In the genomic region with DNA sequence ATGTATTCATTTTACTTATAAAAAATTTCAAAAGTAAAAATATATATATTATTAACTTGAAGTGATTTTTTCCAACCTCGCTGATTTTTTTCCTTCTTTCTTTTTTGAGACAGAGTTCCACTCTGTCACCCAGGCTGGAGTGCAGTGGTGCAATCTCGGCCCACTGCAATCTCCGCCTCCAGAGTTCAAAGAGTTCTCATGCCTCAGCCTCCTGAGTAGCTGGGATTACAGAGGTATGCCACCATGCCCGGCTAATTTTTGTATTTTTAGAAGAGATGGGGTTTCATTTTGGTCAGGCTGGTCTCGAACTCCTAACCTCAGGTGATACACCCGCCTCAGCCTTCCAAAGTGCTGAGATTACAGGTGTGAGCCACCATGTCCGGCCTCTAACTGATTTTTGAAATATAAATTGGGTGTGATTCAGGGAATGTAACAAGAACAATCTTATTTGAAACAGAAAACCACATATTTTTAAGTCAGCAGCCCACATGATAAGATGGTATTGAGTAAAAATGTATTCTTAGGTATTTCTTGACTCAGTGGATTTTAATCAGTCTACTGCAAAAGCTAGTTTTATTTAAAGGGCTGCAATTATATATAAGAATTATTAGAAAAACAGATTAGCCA, we compare ENCODE assay signal across 21 cellular contexts. TPM values are rescaled to one million over a fixed set of nuclear protein-coding genes. Genes with fewer than 3 reads are reported as not detected.
DNase-seq lines count a peak whose midpoint lies in the region; ATAC-seq and TF ChIP-seq lines count a peak whose summit lies in the region.
"Had no signal": no experiment of that assay in that cellular context is flagged by ENCODE, and none has a peak within 500 bp of the region (broad histone marks: within the 10 kb centered on the region; RNA-seq: fewer than 3 reads in every experiment).

No MANE protein-coding gene starts in this region.

- peak overlapping the region; percentile 95 for H4K91ac ChIP-seq in trophoblast cell (ENCODE audit: low read depth, low read length)

- H3K9ac ChIP-seq in Karpas-422 (ENCODE audit: low read length) (no peak overlapping the region), trophoblast cell (ENCODE audit: low read length) (no peak overlapping the region)
- H3K9ac ChIP-seq: BLaER1, GM23248 had no signal

- H4K20me1 ChIP-seq in Karpas-422 (ENCODE audit: insufficient read depth, low read depth, low read length): no peaks in the 10 kb centered on the region
- H4K20me1 ChIP-seq: BLaER1 had no signal

- no peaks in the 10 kb centered on the region for H3K36me3 Mint-ChIP-seq in Caco-2 (ENCODE audit: insufficient read depth, unreplicated experiment)
- no peaks in the 10 kb centered on the region for H3K36me3 Mint-ChIP-seq in chondrocyte (ENCODE audit: low read depth)
- H3K36me3 Mint-ChIP-seq: CD4-positive, CD25-positive, alpha-beta regulatory T cell had no signal

- no peaks in the 10 kb centered on the region for H3K9me3 ChIP-seq in Caco-2
- no peaks in the 10 kb centered on the region for H3K9me3 ChIP-seq in Karpas-422 (ENCODE audit: low read length)
- H3K9me3 ChIP-seq in trophoblast cell (ENCODE audit: insufficient read depth, low read depth, low read length): no peaks in the 10 kb centered on the region
- H3K9me3 ChIP-seq: BLaER1, SJSA1 had no signal

- peak overlapping the region; percentile 92 for H2BK120ac ChIP-seq in trophoblast cell (ENCODE audit: insufficient read depth, low read length, poor library complexity)

- H3K27me3 ChIP-seq in Caco-2 (replicated peaks; ENCODE audit: control insufficient read depth, insufficient read depth, low read length) (no peaks in the 10 kb centered on the region), Karpas-422 (ENCODE audit: low read length) (no peaks in the 10 kb centered on the region), trophoblast cell (ENCODE audit: insufficient read depth, low read length) (no peaks in the 10 kb centered on the region)
- H3K27me3 ChIP-seq: BLaER1, SJSA1 had no signal

- H3K27me3 Mint-ChIP-seq in Caco-2 (ENCODE audit: insufficient read depth, unreplicated experiment) (no peaks in the 10 kb centered on the region), chondrocyte (ENCODE audit: low read depth) (no peaks in the 10 kb centered on the region)

- no peak overlapping the region for H4K8ac ChIP-seq in trophoblast cell (ENCODE audit: low read depth, low read length)

- DNase-seq in Caco-2 (peak in 1 of 2 experiments; percentile 11), Karpas-422 (peak; percentile 20), chondrocyte (ENCODE audit: low spot score) (no peak), trophoblast cell (peak; percentile 52 to 76), kidney tubule cell (ENCODE audit: low spot score) (no peak)
- no peak for DNase-seq in stimulated activated naive CD4-positive, alpha-beta T cell treated with Interleukin-2 at 50 U/mL for 16 hours (lab: John Stamatoyannopoulos, UW)
- DNase-seq: CD4-positive, CD25-positive, alpha-beta regulatory T cell; GM23248; H7; MM.1S; NCI-H2029; NCI-H446; NCI-H524 treated with DMSO at 0.1 percent for 48 hours; NCI-H774 had no signal

- ATAC-seq in HG03139 (IDR thresholded peaks at IDR 0.05; ENCODE audit: unreplicated experiment): no peak
- ATAC-seq in GM21515 (IDR thresholded peaks at IDR 0.05; ENCODE audit: unreplicated experiment): no peak
- ATAC-seq: K562 had no signal

- no peak for TF ChIP-seq CTCF in Caco-2 (IDR thresholded peaks at IDR 0.05; ENCODE audit: insufficient read depth in 1 of 2, low read depth in 1 of 2, low read length in 1 of 2, severe bottlenecking in 1 of 2, unreplicated experiment in 1 of 2)
- TF ChIP-seq CTCF in chondrocyte (IDR thresholded peaks at IDR 0.05): no peak

- H3K9me2 ChIP-seq in Karpas-422 (replicated peaks; ENCODE audit: insufficient read depth, low read length): no peaks in the 10 kb centered on the region

- intact Hi-C loops in Caco-2 (cut with micrococcal nuclease; ENCODE audit: unreplicated experiment): no loop called here

- peaks cover 7% of the 10 kb centered on the region for H3K4me1 Mint-ChIP-seq in Caco-2 (ENCODE audit: low read depth, unreplicated experiment)
- peaks cover 52% of the 10 kb centered on the region for H3K4me1 Mint-ChIP-seq in chondrocyte (ENCODE audit: low read depth)

- peak overlapping the region; percentile 50 for H2BK12ac ChIP-seq in trophoblast cell (ENCODE audit: low read length)

- H3K27ac Mint-ChIP-seq in Caco-2 (ENCODE audit: unreplicated experiment): peak overlapping the region; percentile 29
- H3K27ac Mint-ChIP-seq in chondrocyte (ENCODE audit: unreplicated experiment): peak overlapping the region; percentile 82
- H3K27ac Mint-ChIP-seq: CD4-positive, CD25-positive, alpha-beta regulatory T cell had no signal

- H3K9me3 Mint-ChIP-seq in Caco-2 (ENCODE audit: unreplicated experiment) (no peaks in the 10 kb centered on the region), chondrocyte (ENCODE audit: low read depth) (no peaks in the 10 kb centered on the region)
- H3K9me3 Mint-ChIP-seq: CD4-positive, CD25-positive, alpha-beta regulatory T cell had no signal

- CTCF ChIA-PET in Caco-2 (lab: Charles Lee): no interaction called here

- H3K4me2 ChIP-seq in Karpas-422 (ENCODE audit: low read depth, low read length, poor library complexity, severe bottlenecking) (no peak overlapping the region), trophoblast cell (ENCODE audit: low read length) (no peak overlapping the region)
- H3K4me2 ChIP-seq: BLaER1 had no signal

- no peak overlapping the region for H3K27ac ChIP-seq in Karpas-422 (ENCODE audit: low read length)
- H3K27ac ChIP-seq in trophoblast cell (ENCODE audit: low read depth, low read length): peak overlapping the region; percentile 85
- H3K27ac ChIP-seq: BLaER1, GM23248, HL-60, SJSA1 had no signal

- no peak overlapping the region for H2AK5ac ChIP-seq in trophoblast cell (ENCODE audit: low read length)

- no TSS peak for BruUV-seq in Caco-2 (replicated peaks; lab: Mats Ljungman, UMichigan)

- H2AFZ ChIP-seq in Karpas-422 (ENCODE audit: low read length): no peak overlapping the region
- H2AFZ ChIP-seq in trophoblast cell (ENCODE audit: insufficient read depth, low read length, poor library complexity): no peak overlapping the region

- no peak overlapping the region for H3K18ac ChIP-seq in trophoblast cell (ENCODE audit: low read length)

- peak overlapping the region; percentile 9 for H3K4me3 Mint-ChIP-seq in Caco-2 (ENCODE audit: unreplicated experiment)
- no peak overlapping the region for H3K4me3 Mint-ChIP-seq in chondrocyte (ENCODE audit: unreplicated experiment)

- H2BK5ac ChIP-seq in trophoblast cell (ENCODE audit: low read depth, low read length, poor library complexity): peak overlapping the region; percentile 90

- H3K79me2 ChIP-seq in Karpas-422 (ENCODE audit: low read length) (no peaks in the 10 kb centered on the region), trophoblast cell (ENCODE audit: control insufficient read depth, insufficient read depth, low read length, poor library complexity) (peaks cover 3% of the 10 kb centered on the region)

- H3K36me3 ChIP-seq in Caco-2 (ENCODE audit: control insufficient read depth, insufficient read depth, low read length) (no peaks in the 10 kb centered on the region), Karpas-422 (ENCODE audit: insufficient read depth, low read length) (no peaks in the 10 kb centered on the region), trophoblast cell (ENCODE audit: control insufficient read depth in 1 of 2, insufficient read depth in 2 of 2, low read length in 2 of 2) (no peaks in the 10 kb centered on the region)
- H3K36me3 ChIP-seq: BLaER1, SJSA1 had no signal

- WGBS in trophoblast cell (ENCODE audit: extremely low coverage, insufficient coverage, insufficient read length): no CpG with 5 or more reads among the region's 7 CpGs

- H3K4me1 ChIP-seq in Caco-2: 0 out of 2 replicates have a peak, but pooled peaks cover 6% of the 10 kb centered on the region
- H3K4me1 ChIP-seq in Karpas-422 (ENCODE audit: low read length): no peaks in the 10 kb centered on the region
- peaks cover 8 to 14% of the 10 kb centered on the region in 2 experiments for H3K4me1 ChIP-seq in trophoblast cell (ENCODE audit: control insufficient read depth in 1 of 2, insufficient read depth in 2 of 2, low read length in 2 of 2)

- no peak overlapping the region for H3K4me3 ChIP-seq in Caco-2 (ENCODE audit: low read depth, low read length)
- H3K4me3 ChIP-seq in Karpas-422 (ENCODE audit: low read length): no peak overlapping the region
- no peak overlapping the region for H3K4me3 ChIP-seq in trophoblast cell (ENCODE audit: low read depth, low read length)
- H3K4me3 ChIP-seq: BLaER1, GM23248, K562, SJSA1 had no signal

- no peak overlapping the region for H4K12ac ChIP-seq in trophoblast cell (ENCODE audit: low read depth, low read length)

- POLR2A ChIA-PET in Caco-2 (lab: Charles Lee): interaction anchor here (0.6 kb wide), 1 partner anchor 17 kb away, joined by 8 read pairs; no protein-coding TSS in a partner anchor

- no peak overlapping the region for H3K23ac ChIP-seq in trophoblast cell (ENCODE audit: low read length)

- peak overlapping the region; percentile 31 for H3K4ac ChIP-seq in trophoblast cell (ENCODE audit: low read depth, low read length)

- peak overlapping the region; percentile 42 for H3K14ac ChIP-seq in trophoblast cell (ENCODE audit: low read length)

- peaks cover 17% of the 10 kb centered on the region for H3K79me1 ChIP-seq in trophoblast cell (ENCODE audit: low read length)

RNA-seq across cellular contexts. Expression of a gene that starts 30.0 kb away (rescaled TPM):
- total RNA-seq in Caco-2 (2022) (not detected in 2 replicates), chondrocyte (0.30 to 0.53 TPM (median 0.33 TPM) in 3 replicates)
- total RNA-seq in Karpas-422 (2014; rRNA removed; shearing (Covaris generic); ENCODE audit: low replicate concordance): not detected in 2 replicates
- polyA plus RNA-seq in trophoblast cell (2013): 0.69 and 0.79 TPM in 2 replicates
- total RNA-seq: CD4-positive, CD25-positive, alpha-beta regulatory T cell; GM23248; K562; SJSA1 had no signal
- polyA plus RNA-seq: AG04450; CD4-positive, CD25-positive, alpha-beta regulatory T cell; GM23248; K562 had no signal

RNA-seq across cellular contexts. Expression of a gene that starts 44.4 kb away (rescaled TPM):
- total RNA-seq in Caco-2 (2022): 3.2 and 3.7 TPM in 2 replicates
- 0.11 TPM in 1 of 2 replicates, not detected in the other for total RNA-seq in Karpas-422 (2014; rRNA removed; shearing (Covaris generic); ENCODE audit: low replicate concordance)
- 11.8 to 13.2 TPM (median 12.7 TPM) in 3 replicates for total RNA-seq in chondrocyte
- polyA plus RNA-seq in trophoblast cell (2013): 8.5 and 9.2 TPM in 2 replicates
- polyA plus RNA-seq: CD4-positive, CD25-positive, alpha-beta regulatory T cell had no signal

Comparison
In these comparisons a context has a peak if more than half of its experiments do, and no peak if none do; other contexts are left out.
1. DNase-seq: peak in Karpas-422 (single experiment) and trophoblast cell (2 of 2); none in chondrocyte (single experiment), stimulated activated naive CD4-positive, alpha-beta T cell treated with Interleukin-2 at 50 U/mL for 16 hours (single experiment) and kidney tubule cell (single experiment).